In genomic region chr19:41898235-41898634, GRCh38 we compare ENCODE assay signal across 28 cellular contexts. TPM values are rescaled to one million over a fixed set of nuclear protein-coding genes. Genes with fewer than 3 reads are reported as not detected.
"Had no signal": no experiment of that assay in that cellular context is flagged by ENCODE, and none has a peak within 500 bp of the region (broad histone marks: within the 10 kb centered on the region; RNA-seq: fewer than 3 reads in every experiment).

No MANE protein-coding gene starts in this region.

- H3K4me1 Mint-ChIP-seq: mesothelial cell of epicardium had no signal

- H3K27ac Mint-ChIP-seq: mesothelial cell of epicardium had no signal

- H3K4me3 Mint-ChIP-seq: activated naive CD8-positive, alpha-beta T cell treated with anti-CD3 and anti-CD28 coated beads, Interleukin-2, amount 10 ng/mL, durations not matched to agents 7 days and 5 days; central memory CD8-positive, alpha-beta T cell; mesothelial cell of epicardium; neural crest cell had no signal

- H3K27me3 Mint-ChIP-seq: activated naive CD8-positive, alpha-beta T cell treated with anti-CD3 and anti-CD28 coated beads, Interleukin-2, amount 10 ng/mL, durations not matched to agents 7 days and 5 days; central memory CD8-positive, alpha-beta T cell; stimulated activated naive CD8-positive, alpha-beta T cell treated with anti-CD3 and anti-CD28 coated beads, Interleukin-15, amount 100 ng/mL, for 72 hours had no signal

- H3K27ac ChIP-seq: brain microvascular endothelial cell, colonic mucosa, prostate gland, skin epidermis, suprapubic skin, transverse colon, uterus, WERI-Rb-1 had no signal

- H3K9me3 ChIP-seq: colonic mucosa, prostate gland, suprapubic skin, transverse colon, uterus had no signal

- ATAC-seq: left lobe of liver; right cardiac atrium; stimulated activated naive CD8-positive, alpha-beta T cell treated with anti-CD3 and anti-CD28 coated beads, Interleukin-15, amount 100 ng/mL, for 72 hours had no signal

- DNase-seq: activated CD4-positive, alpha-beta T cell treated with anti-CD3 and anti-CD28 coated beads for 1 hour; activated CD4-positive, alpha-beta T cell treated with anti-CD3 and anti-CD28 coated beads, Interleukin-2, amount 50 U/mL, for 4 hours; activated effector memory CD4-positive, alpha-beta T cell treated with Interleukin-2 at 50 U/mL for 16 hours; activated naive CD8-positive, alpha-beta T cell treated with anti-CD3 and anti-CD28 coated beads, Interleukin-2, amount 10 ng/mL, durations not matched to agents 7 days and 5 days; activated T-cell treated with anti-CD3 and anti-CD28 coated beads for 4 hours; anterior cingulate cortex; brain microvascular endothelial cell; colonic mucosa; erythroblast; foreskin melanocyte; hypothalamus; kidney; stimulated activated naive CD8-positive, alpha-beta T cell treated with anti-CD3 and anti-CD28 coated beads, Interleukin-15, amount 100 ng/mL, for 72 hours; SW 1271; T-helper 2 cell; transverse colon; uterus; WERI-Rb-1 had no signal

- H3K36me3 ChIP-seq: uterus had no signal

- H3K27me3 ChIP-seq: brain microvascular endothelial cell, colonic mucosa, suprapubic skin, transverse colon, uterus had no signal

- H3K9me3 Mint-ChIP-seq: activated naive CD8-positive, alpha-beta T cell treated with anti-CD3 and anti-CD28 coated beads, Interleukin-2, amount 10 ng/mL, durations not matched to agents 7 days and 5 days; central memory CD8-positive, alpha-beta T cell; mesothelial cell of epicardium; neural crest cell; stimulated activated naive CD8-positive, alpha-beta T cell treated with anti-CD3 and anti-CD28 coated beads, Interleukin-15, amount 100 ng/mL, for 72 hours had no signal

- H3K4me1 ChIP-seq: colonic mucosa, prostate gland, suprapubic skin, uterus had no signal

- H3K4me3 ChIP-seq: colonic mucosa, prostate gland, skin epidermis, suprapubic skin, transverse colon, uterus had no signal

RNA-seq across cellular contexts. Expression of gene CD79A, which starts 21.2 kb away (rescaled TPM):
- total RNA-seq: lung microvascular endothelial cell had no signal

RNA-seq across cellular contexts. Expression of gene ERFL, which starts 30.0 kb away (rescaled TPM):
- total RNA-seq: left lobe of liver, lung microvascular endothelial cell had no signal

RNA-seq across cellular contexts. Expression of gene DMRTC2, which starts 53.4 kb away (rescaled TPM):
- total RNA-seq: activated naive CD8-positive, alpha-beta T cell treated with anti-CD3 and anti-CD28 coated beads, Interleukin-2, amount 10 ng/mL, durations not matched to agents 7 days and 5 days; colonic mucosa; kidney; left lobe of liver; lung microvascular endothelial cell; mesothelial cell of epicardium; neural crest cell; osteoblast; right cardiac atrium; suprapubic skin; transverse colon had no signal
- polyA plus RNA-seq: right cardiac atrium had no signal
